Comparison of ENCODE assay signal across 21 cellular contexts in genomic region chr6:99143108-99143828, GRCh38.
"Had no signal": no experiment of that assay in that cellular context is flagged by ENCODE, and none has a peak within 500 bp of the region (broad histone marks: within the 10 kb centered on the region; RNA-seq: fewer than 3 reads in every experiment).

No MANE protein-coding gene starts in this region.

- H3K4me1 ChIP-seq: esophagus squamous epithelium, heart left ventricle, left lung, lower lobe of right lung, psoas muscle, spleen, testis, tibial artery had no signal

- H3K9me3 ChIP-seq: esophagus squamous epithelium, heart left ventricle, left lung, lower lobe of right lung, psoas muscle, spleen, testis, tibial artery had no signal

- ATAC-seq: heart left ventricle; left lung; lower lobe of right lung; naive thymus-derived CD8-positive, alpha-beta T cell; psoas muscle; right cardiac atrium; stimulated activated memory B cell treated with anti-CD40 and anti-IgM and Interleukin-4, amounts not matched to agents 10 μg/mL and 1 μg/mL and 100 μg/mL, for 72 hours; stimulated activated naive CD8-positive, alpha-beta T cell treated with anti-CD3 and anti-CD28 coated beads, Interleukin-15, Interleukin-2, amounts not matched to agents 100 U/mL and 50 U/mL, for 24 hours had no signal

- H3K4me3 ChIP-seq: coronary artery, esophagus squamous epithelium, heart left ventricle, hepatocyte, left lung, lower lobe of right lung, psoas muscle, skin epidermis, spleen, testis, tibial artery had no signal

- H3K36me3 ChIP-seq: esophagus squamous epithelium, heart left ventricle, left lung, lower lobe of right lung, spleen, tibial artery had no signal

- DNase-seq: dermis blood vessel endothelial cell; effector memory CD4-positive, alpha-beta T cell; esophagus squamous epithelium; heart left ventricle; kidney; left lung; lower lobe of right lung; naive thymus-derived CD8-positive, alpha-beta T cell; nephron progenitor cell; nucleus accumbens; psoas muscle; right cardiac atrium; spleen; stimulated activated CD4-positive, alpha-beta T cell treated with anti-CD3 and anti-CD28 coated beads, Interleukin-4, amount 100 ng/mL, for 4 hours; stimulated activated naive CD8-positive, alpha-beta T cell treated with anti-CD3 and anti-CD28 coated beads, Interleukin-15, Interleukin-2, amounts not matched to agents 100 U/mL and 50 U/mL, for 24 hours; testis; tibial artery had no signal

- H3K27ac ChIP-seq: coronary artery, esophagus squamous epithelium, heart left ventricle, hepatocyte, left lung, lower lobe of right lung, psoas muscle, skin epidermis, spleen, testis, tibial artery had no signal

- H3K27me3 ChIP-seq: esophagus squamous epithelium, hepatocyte, left lung, spleen, testis, tibial artery had no signal
